Comparison of ENCODE assay signal across 10 cellular contexts in the genomic region with DNA sequence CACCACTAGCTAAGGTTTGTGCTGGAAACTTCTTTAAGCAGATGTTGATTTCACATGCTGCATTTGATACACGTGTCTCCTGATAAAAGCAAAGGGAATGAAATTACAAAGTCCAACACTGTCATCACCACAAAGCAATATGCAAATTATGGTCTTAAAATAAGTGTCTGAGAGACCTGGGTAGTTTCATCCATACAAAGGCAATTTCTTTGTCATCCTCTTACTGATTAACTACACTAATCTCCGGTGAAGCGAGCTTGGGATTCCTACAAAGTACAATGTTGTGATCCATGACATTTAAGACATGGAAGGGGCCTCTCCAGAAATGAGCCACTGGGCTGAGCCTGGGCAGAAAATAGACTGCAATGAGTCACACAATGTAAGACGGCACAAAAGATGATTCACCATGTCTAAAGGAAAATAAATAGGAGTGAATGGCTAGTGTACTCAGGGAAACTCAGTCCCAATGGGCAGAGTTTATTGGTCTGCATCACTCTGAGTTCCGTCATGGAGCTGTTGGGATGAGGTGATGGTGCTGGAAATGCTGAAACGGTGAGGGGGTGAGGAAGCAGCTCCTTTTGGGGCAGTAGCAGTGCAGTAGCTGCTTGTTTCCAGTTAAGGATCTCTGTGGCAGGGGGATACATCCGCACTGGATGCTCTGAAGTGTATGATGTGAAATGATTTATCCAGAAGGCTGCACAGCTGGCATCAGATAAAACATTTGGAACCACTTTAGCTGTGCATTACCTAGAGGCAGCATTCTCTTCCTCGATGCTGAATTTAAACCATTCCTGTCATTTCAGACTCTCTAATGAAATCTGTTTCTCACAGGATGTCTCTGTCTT.
DNase-seq lines count a peak whose midpoint lies in the region; ATAC-seq and TF ChIP-seq lines count a peak whose summit lies in the region.
"Had no signal": no experiment of that assay in that cellular context is flagged by ENCODE, and none has a peak within 500 bp of the region (broad histone marks: within the 10 kb centered on the region; RNA-seq: fewer than 3 reads in every experiment).

No MANE protein-coding gene starts in this region.

- peak overlapping the region; percentile 80 for H3K4me2 ChIP-seq in PC-3 (ENCODE audit: low read length)

- no peaks in the 10 kb centered on the region for H4K20me1 ChIP-seq in PC-3 (ENCODE audit: low read length)

- TF ChIP-seq CTCF in PC-3 (conservative IDR thresholded peaks at IDR 0.05; ENCODE audit: low read depth, low read length): no peak
- TF ChIP-seq CTCF in fibroblast of pulmonary artery (IDR thresholded peaks at IDR 0.05; ENCODE audit: low read length, missing control alignments): no peak
- TF ChIP-seq CTCF in gastrocnemius medialis (IDR thresholded peaks at IDR 0.05 in 4 of 5, conservative IDR thresholded peaks at IDR 0.05 in 1 of 5): no peak

- peak; percentile 91 for ATAC-seq in HG02938 (IDR thresholded peaks at IDR 0.05; ENCODE audit: unreplicated experiment)
- peak; percentile 95 for ATAC-seq in PC-3
- peak; percentile 90 to 94 for ATAC-seq in gastrocnemius medialis

- POLR2A ChIA-PET in PC-3 (lab: Charles Lee; ENCODE audit: unreplicated experiment): no interaction called here

- TF ChIP-seq POLR2A in gastrocnemius medialis (IDR thresholded peaks at IDR 0.05): no peak

- H3K27ac ChIP-seq in PC-3 (ENCODE audit: low read length) (peak overlapping the region; percentile 93), gastrocnemius medialis (peak overlapping the region; percentile 16 to 75 (median 63))
- H3K27ac ChIP-seq in effector memory CD4-positive, alpha-beta T cell (ENCODE audit: insufficient read depth, low read length, poor library complexity, severe bottlenecking): no peak overlapping the region

- H3F3A ChIP-seq in PC-3 (ENCODE audit: low read length, unreplicated experiment): peaks cover 3% of the 10 kb centered on the region

- H3K4me3 ChIP-seq in PC-3 (ENCODE audit: low read length) (peak overlapping the region; percentile 45), fibroblast of pulmonary artery (replicated peaks; ENCODE audit: low read depth, low read length) (no peak overlapping the region), gastrocnemius medialis (peak overlapping the region in 1 of 4 donors; percentile 2)
- no peak overlapping the region for H3K4me3 ChIP-seq in effector memory CD4-positive, alpha-beta T cell (ENCODE audit: insufficient read depth, low read depth, low read length, poor library complexity, severe bottlenecking)

- intact Hi-C loops in PC-3 (cut with micrococcal nuclease) (no loop called here), gastrocnemius medialis (cut with DNase I; ENCODE audit: low total_unique reads) (no loop called here)

- H3K36me3 ChIP-seq in PC-3 (ENCODE audit: low read depth, low read length) (no peaks in the 10 kb centered on the region), gastrocnemius medialis (no peaks in the 10 kb centered on the region)
- no peaks in the 10 kb centered on the region for H3K36me3 ChIP-seq in effector memory CD4-positive, alpha-beta T cell (ENCODE audit: control insufficient read depth, insufficient read depth, low read length)

- H3K4me1 ChIP-seq in PC-3 (ENCODE audit: insufficient read depth, low read length): peaks cover 22% of the 10 kb centered on the region
- H3K4me1 ChIP-seq in gastrocnemius medialis: peaks cover 5 to 21% of the 10 kb centered on the region in 2 donors
- H3K4me1 ChIP-seq in effector memory CD4-positive, alpha-beta T cell (ENCODE audit: control insufficient read depth, insufficient read depth, low read length, poor library complexity, severe bottlenecking): no peaks in the 10 kb centered on the region

- no peaks in the 10 kb centered on the region for H3K79me2 ChIP-seq in PC-3 (ENCODE audit: low read length)

- peak overlapping the region; percentile 54 for H2AFZ ChIP-seq in PC-3 (ENCODE audit: low read length)

- H3K9me2 ChIP-seq in PC-3 (replicated peaks; ENCODE audit: low read length): no peaks in the 10 kb centered on the region

- H3K27me3 ChIP-seq in PC-3 (ENCODE audit: low read length): no peaks in the 10 kb centered on the region
- H3K27me3 ChIP-seq in gastrocnemius medialis: no peaks in the 10 kb centered on the region
- H3K27me3 ChIP-seq in effector memory CD4-positive, alpha-beta T cell (replicated peaks; ENCODE audit: control insufficient read depth, insufficient read depth, low read length, poor library complexity, severe bottlenecking): no peaks in the 10 kb centered on the region

- H3K9ac ChIP-seq in PC-3 (ENCODE audit: low read length): peak overlapping the region; percentile 67

- no peaks in the 10 kb centered on the region for H3K9me3 ChIP-seq in PC-3 (ENCODE audit: low read length)
- H3K9me3 ChIP-seq in gastrocnemius medialis: no peaks in the 10 kb centered on the region
- H3K9me3 ChIP-seq in effector memory CD4-positive, alpha-beta T cell (ENCODE audit: control insufficient read depth, low read length): no peaks in the 10 kb centered on the region

- CTCF ChIA-PET in PC-3 (lab: Charles Lee): interaction anchor here (0.5 kb wide), 2 partner anchors 138 to 162 kb away, joined by 3 read pairs; no protein-coding TSS in a partner anchor

- DNase-seq in SIG-M5 treated with dmso at 0.1 percent for 504 hours (lab: John Stamatoyannopoulos, UW; ENCODE audit: unreplicated experiment) (peak; percentile 19), SIG-M5 (lab: John Stamatoyannopoulos, UW) (no peak), PC-3 (peak; percentile 89), fibroblast of pulmonary artery (ENCODE audit: low read depth) (peak; percentile 92), gastrocnemius medialis (peak; percentile 12 to 39), NCI-H2107 treated with DMSO at 0.1 percent for 48 hours (lab: John Stamatoyannopoulos, UW; ENCODE audit: unreplicated experiment) (no peak)
- no peak for DNase-seq in effector memory CD4-positive, alpha-beta T cell
- DNase-seq: activated naive CD8-positive, alpha-beta T cell treated with anti-CD3 and anti-CD28 coated beads, Interleukin-2, amount 10 ng/mL, durations not matched to agents 7 days and 5 days; CD4-positive, CD25-positive, alpha-beta regulatory T cell had no signal

- no TSS peak for BruUV-seq in PC-3 (replicated peaks; lab: Mats Ljungman, UMichigan)

- in situ Hi-C loops in gastrocnemius medialis (cut with MboI; ENCODE audit: low sequenced_read_pairs in 4 of 4): no loop called here

Comparison
In these comparisons a context has a peak if more than half of its experiments do, and no peak if none do; other contexts are left out.
1. DNase-seq: peak in SIG-M5 treated with dmso at 0.1 percent for 504 hours (single experiment), PC-3 (single experiment), fibroblast of pulmonary artery (single experiment) and gastrocnemius medialis (2 of 2); none in SIG-M5 (single experiment), effector memory CD4-positive, alpha-beta T cell (0 of 3) and NCI-H2107 treated with DMSO at 0.1 percent for 48 hours (single experiment).
2. Peak in every context shown above with its lines, with median percentiles within 50 percentile points of each other: ATAC-seq.